ENCODE assay signal across 10 cellular contexts in the genomic region with DNA sequence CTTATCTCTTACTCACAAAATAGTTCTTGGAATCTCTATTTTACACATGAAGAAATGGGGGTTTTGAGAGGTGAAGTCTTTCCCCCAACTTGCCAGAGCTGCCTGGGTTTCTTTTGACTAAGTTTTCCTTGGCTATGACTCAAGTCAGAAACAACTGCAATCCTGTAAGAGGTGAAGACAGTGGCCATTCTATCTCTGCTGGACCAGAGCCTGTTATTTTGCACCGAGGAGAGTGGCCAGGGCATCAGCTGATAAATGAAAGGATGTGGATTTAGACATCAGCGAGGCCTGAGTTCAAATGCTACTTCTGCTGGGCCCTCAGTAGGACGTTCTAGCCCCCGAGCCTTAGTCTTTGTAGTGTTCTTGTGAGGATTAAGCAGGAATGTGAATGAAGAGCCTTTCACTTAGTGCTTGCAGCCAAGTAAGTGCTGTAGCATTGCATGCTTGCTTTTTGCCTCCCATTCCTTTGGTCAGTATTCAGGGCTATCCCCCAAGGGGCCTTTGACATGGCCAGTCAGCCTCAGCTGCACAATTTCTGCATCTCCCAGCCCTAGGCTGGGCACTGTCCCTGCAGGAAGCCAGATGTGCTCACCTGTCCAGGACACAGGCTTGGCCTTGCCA. TPM values are rescaled to one million over a fixed set of nuclear protein-coding genes. Genes with fewer than 3 reads are reported as not detected.
DNase-seq lines count a peak whose midpoint lies in the region; ATAC-seq and TF ChIP-seq lines count a peak whose summit lies in the region.
"Had no signal": no experiment of that assay in that cellular context is flagged by ENCODE, and none has a peak within 500 bp of the region (broad histone marks: within the 10 kb centered on the region; RNA-seq: fewer than 3 reads in every experiment).

No MANE protein-coding gene starts in this region.

- TF ChIP-seq CTCF in heart left ventricle (IDR thresholded peaks at IDR 0.05) (no peak), lower lobe of right lung (IDR thresholded peaks at IDR 0.05) (no peak), transverse colon (IDR thresholded peaks at IDR 0.05) (no peak)

- H3K27ac ChIP-seq in heart left ventricle (peak overlapping the region; percentile 35 to 82 (median 68)), lower lobe of right lung (peak overlapping the region; percentile 86), transverse colon (peak overlapping the region; percentile 49 to 58 (median 54))

- no peaks in the 10 kb centered on the region for H3K36me3 ChIP-seq in heart left ventricle
- H3K36me3 ChIP-seq in lower lobe of right lung: no peaks in the 10 kb centered on the region
- no peaks in the 10 kb centered on the region for H3K36me3 ChIP-seq in transverse colon

- no peaks in the 10 kb centered on the region for H3K27me3 ChIP-seq in heart left ventricle
- H3K27me3 ChIP-seq in lower lobe of right lung (ENCODE audit: low read depth): no peaks in the 10 kb centered on the region
- no peaks in the 10 kb centered on the region for H3K27me3 ChIP-seq in transverse colon

- TF ChIP-seq POLR2A in heart left ventricle (IDR thresholded peaks at IDR 0.05): no peak
- TF ChIP-seq POLR2A in transverse colon (IDR thresholded peaks at IDR 0.05): no peak

- H3K4me3 ChIP-seq in heart left ventricle (peak overlapping the region in 2 of 12 donors; percentile 6 to 9), lower lobe of right lung (no peak overlapping the region), transverse colon (no peak overlapping the region)

- intact Hi-C loops in heart left ventricle (cut with DNase I) (no loop called here), left ventricle myocardium superior (cut with micrococcal nuclease) (no loop called here), lower lobe of right lung (cut with DNase I) (no loop called here), transverse colon (cut with DNase I; ENCODE audit: low total_unique reads) (no loop called here)

- TF ChIP-seq EP300 in transverse colon (IDR thresholded peaks at IDR 0.05; ENCODE audit: low read depth): no peak

- WGBS in heart left ventricle, 4 donors: 25 to 63% (median 45%) methylated on average over 4 of the region's 4 CpGs
- 71% methylated on average over 4 of the region's 4 CpGs; no CpG with 5 or more reads in 1 of the 2 donors for WGBS in transverse colon (ENCODE audit: low coverage in 1 of 2), 2 donors

- H3K4me1 ChIP-seq in heart left ventricle: peaks cover 0 to 74% (median 47%) of the 10 kb centered on the region in 12 donors
- peaks cover 80% of the 10 kb centered on the region for H3K4me1 ChIP-seq in lower lobe of right lung
- H3K4me1 ChIP-seq in transverse colon: peaks cover 23 to 33% (median 29%) of the 10 kb centered on the region in 4 donors

- ATAC-seq in heart left ventricle: no peak
- no peak for ATAC-seq in left ventricle myocardium superior
- no peak for ATAC-seq in lower lobe of right lung

- in situ Hi-C loops in transverse colon (cut with MboI; ENCODE audit: low pct_ligation_motif_present in 1 of 4, low pct_unique_long_range_greater_than_20kb in 1 of 4, low sequenced_read_pairs in 3 of 4): no loop called here

- DNase-seq in heart left ventricle (peak in 1 of 5 donors; percentile 0), left ventricle myocardium superior (no peak), amniotic epithelial cell (ENCODE audit: low read depth) (peak; percentile 66), lower lobe of right lung (no peak), transverse colon (no peak), hippocampal formation (lab: John Stamatoyannopoulos, UW) (no peak), nucleus accumbens (lab: John Stamatoyannopoulos, UW) (no peak), C1 segment of cervical spinal cord (lab: John Stamatoyannopoulos, UW) (no peak)
- DNase-seq: H7, NCI-H446 treated with DMSO at 0.1 percent for 48 hours had no signal

- H3K9me3 ChIP-seq in heart left ventricle: no peaks in the 10 kb centered on the region
- H3K9me3 ChIP-seq in lower lobe of right lung: no peaks in the 10 kb centered on the region
- H3K9me3 ChIP-seq in transverse colon: no peaks in the 10 kb centered on the region

RNA-seq across cellular contexts. Expression of a gene that starts 30.3 kb away (rescaled TPM):
- total RNA-seq in heart left ventricle: 10 to 100 TPM in 8 of 9 donors, 1 to 10 TPM in 1; 8.8 to 16.0 (median 13.0) TPM
- 1 to 10 TPM; 8.2 to 8.5 TPM for polyA plus RNA-seq in heart left ventricle
- 12.7 TPM for total RNA-seq in left ventricle myocardium superior
- 57.8 TPM for total RNA-seq in lower lobe of right lung
- total RNA-seq in transverse colon: 10 to 100 TPM; 12.1 to 34.1 (median 33.4) TPM

RNA-seq across cellular contexts. Expression of a gene that starts 48.6 kb away (rescaled TPM):
- 10 to 100 TPM in 1 of 9 donors, 1 to 10 TPM in 8; 1.1 to 16.3 (median 2.5) TPM for total RNA-seq in heart left ventricle
- 1 to 10 TPM; 3.0 to 6.5 TPM for polyA plus RNA-seq in heart left ventricle
- total RNA-seq in left ventricle myocardium superior: 3.3 TPM
- total RNA-seq in lower lobe of right lung: 4.5 TPM
- total RNA-seq in transverse colon: 1 to 10 TPM in 3 of 4 donors, not detected in 1; 1.9 to 3.7 (median 3.3) TPM
